ENCODE assay signal across 8 cellular contexts in the genomic region with DNA sequence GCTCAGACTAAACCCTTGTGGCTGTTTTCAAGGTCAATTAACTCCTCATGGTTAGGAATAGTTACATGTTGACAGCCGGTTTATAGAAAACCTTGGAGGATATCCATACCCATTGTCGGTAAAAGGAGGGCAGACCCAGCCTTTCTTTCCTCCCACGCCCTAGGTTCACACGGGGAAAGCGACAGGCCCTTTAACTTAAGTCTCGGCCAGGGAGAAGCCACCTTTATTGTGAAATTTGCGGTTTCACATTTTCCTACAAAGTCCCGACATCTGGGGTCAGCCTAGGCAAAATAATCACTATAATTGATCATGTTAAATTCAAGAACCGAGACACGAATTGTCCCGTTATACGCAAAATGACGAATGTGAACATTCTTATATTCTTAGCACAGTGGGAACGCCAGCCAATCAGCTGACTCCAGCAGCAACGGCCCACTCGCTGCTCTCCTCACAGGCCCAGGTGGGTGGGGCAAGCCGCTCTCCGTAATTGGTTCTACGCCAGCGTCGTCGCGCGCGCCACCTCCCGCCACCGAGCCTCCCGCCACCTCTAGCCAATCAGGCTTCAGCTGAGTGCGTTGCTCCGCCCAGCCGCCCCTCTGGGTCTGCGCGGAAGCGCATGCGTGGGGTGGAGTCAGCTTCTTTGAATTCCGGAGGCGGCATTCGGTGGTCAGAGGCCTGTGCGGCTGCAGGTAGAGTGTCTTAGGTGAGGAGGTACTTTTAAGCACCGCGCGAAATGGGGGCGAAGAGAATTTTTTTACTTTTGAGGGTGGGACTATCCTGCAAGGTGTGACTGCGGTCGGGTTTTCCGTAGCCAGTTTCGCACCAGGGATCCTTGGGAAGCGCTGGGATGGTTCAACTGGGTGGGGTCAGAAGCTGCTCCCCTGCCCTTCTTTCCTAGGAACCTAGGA. TPM values are rescaled to one million over a fixed set of nuclear protein-coding genes. Genes with fewer than 3 reads are reported as not detected.
DNase-seq lines count a peak whose midpoint lies in the region; ATAC-seq and TF ChIP-seq lines count a peak whose summit lies in the region.

A gene with protein sequence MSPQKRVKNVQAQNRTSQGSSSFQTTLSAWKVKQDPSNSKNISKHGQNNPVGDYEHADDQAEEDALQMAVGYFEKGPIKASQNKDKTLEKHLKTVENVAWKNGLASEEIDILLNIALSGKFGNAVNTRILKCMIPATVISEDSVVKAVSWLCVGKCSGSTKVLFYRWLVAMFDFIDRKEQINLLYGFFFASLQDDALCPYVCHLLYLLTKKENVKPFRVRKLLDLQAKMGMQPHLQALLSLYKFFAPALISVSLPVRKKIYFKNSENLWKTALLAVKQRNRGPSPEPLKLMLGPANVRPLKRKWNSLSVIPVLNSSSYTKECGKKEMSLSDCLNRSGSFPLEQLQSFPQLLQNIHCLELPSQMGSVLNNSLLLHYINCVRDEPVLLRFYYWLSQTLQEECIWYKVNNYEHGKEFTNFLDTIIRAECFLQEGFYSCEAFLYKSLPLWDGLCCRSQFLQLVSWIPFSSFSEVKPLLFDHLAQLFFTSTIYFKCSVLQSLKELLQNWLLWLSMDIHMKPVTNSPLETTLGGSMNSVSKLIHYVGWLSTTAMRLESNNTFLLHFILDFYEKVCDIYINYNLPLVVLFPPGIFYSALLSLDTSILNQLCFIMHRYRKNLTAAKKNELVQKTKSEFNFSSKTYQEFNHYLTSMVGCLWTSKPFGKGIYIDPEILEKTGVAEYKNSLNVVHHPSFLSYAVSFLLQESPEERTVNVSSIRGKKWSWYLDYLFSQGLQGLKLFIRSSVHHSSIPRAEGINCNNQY (plus strand): TSS at position 659 of the 908 bp plus-strand sequence. CDS start 2,867 bp downstream, outside the sequence.

- H4K20me1 ChIP-seq in PC-9 (ENCODE audit: insufficient read depth) = no peaks in the 10 kb centered on the region

- peaks cover 4% of the 10 kb centered on the region for H3K4me1 ChIP-seq in PC-9 (replicated peaks; ENCODE audit: insufficient read depth)
- no peaks in the 10 kb centered on the region for H3K4me1 ChIP-seq in mucosa of descending colon (ENCODE audit: low read depth)

- H3K4me3 ChIP-seq in PC-9 (peak within 1 kb of the TSS; percentile 59), epithelial cell of proximal tubule (ENCODE audit: low read depth, low read length) (peak within 1 kb of the TSS; percentile 70), mucosa of descending colon (no peak within 1 kb of the TSS)

- intact Hi-C loops in PC-9 (cut with micrococcal nuclease; ENCODE audit: unreplicated experiment) = loop anchor here (2.0 kb wide), 2 partner anchors 47 to 203 kb away; no protein-coding TSS in a partner anchor
- intact Hi-C loops in mucosa of descending colon (cut with DNase I, micrococcal nuclease) = no loop called here

- CTCF ChIA-PET in PC-9 (lab: Charles Lee) = no interaction called here

- no peaks in the 10 kb centered on the region for H3F3A ChIP-seq in PC-9 (ENCODE audit: insufficient read depth, low read depth)

- no peak within 1 kb of the TSS for H3K27ac ChIP-seq in PC-9

- TF ChIP-seq CTCF in PC-9 (conservative IDR thresholded peaks at IDR 0.05) (no peak), epithelial cell of proximal tubule (conservative IDR thresholded peaks at IDR 0.05; ENCODE audit: low read depth, low read length) (no peak), mucosa of descending colon (IDR thresholded peaks at IDR 0.05) (no peak)

- peaks cover 18% of the 10 kb centered on the region; the same call in 1 of the 2 replicates for H3K79me2 ChIP-seq in PC-9 (ENCODE audit: low read depth)

- H3K36me3 ChIP-seq in PC-9 (ENCODE audit: low read depth) (no peaks in the 10 kb centered on the region), mucosa of descending colon (ENCODE audit: low read depth) (no peaks in the 10 kb centered on the region)

- TSS peak; percentile 79 for BruUV-seq in PC-9 (replicated peaks; lab: Mats Ljungman, UMichigan)

- POLR2A ChIA-PET in PC-9 (lab: Charles Lee; ENCODE audit: unreplicated experiment) = interaction anchor here (0.6 to 0.8 kb wide), 4 partner anchors 12 to 376 kb away, joined by 3 to 6 read pairs (median 4); no protein-coding TSS in a partner anchor

- in situ Hi-C loops in KBM-7 (cut with MboI; ENCODE audit: low pct_unique_long_range_greater_than_20kb, low sequenced_read_pairs) = no loop called here

- no peaks in the 10 kb centered on the region for H3K27me3 ChIP-seq in PC-9 (ENCODE audit: insufficient read depth, low read depth)

- H3K4me2 ChIP-seq in PC-9 = peak within 1 kb of the TSS; percentile 80

- DNase-seq in DMS53 treated with DMSO at 0.1 percent for 48 hours (lab: John Stamatoyannopoulos, UW; ENCODE audit: unreplicated experiment) (peak; percentile 86), KBM-7 (peak; percentile 99), PC-9 (peak; percentile 87 to 96), epithelial cell of proximal tubule (ENCODE audit: low read depth) (peak; percentile 45), mucosa of descending colon (peak; percentile 92 to 96 (median 95))
- peak; percentile 93 for DNase-seq in activated T-cell treated with anti-CD3 and anti-CD28 coated beads, Interleukin-2, amount 50 U/mL, for 1 hour
- peak; percentile 77 to 82 for DNase-seq in stimulated activated CD8-positive, alpha-beta memory T cell treated with anti-CD3 and anti-CD28 coated beads, Interleukin-4, amount 100 ng/mL, for 1 hour (ENCODE audit: low read depth in 2 of 2, low spot score in 1 of 2)

- H3K9me3 ChIP-seq in PC-9 (ENCODE audit: insufficient read depth, low read depth) (no peaks in the 10 kb centered on the region), mucosa of descending colon (no peaks in the 10 kb centered on the region)

- no peaks in the 10 kb centered on the region for H3K9me2 ChIP-seq in PC-9 (ENCODE audit: insufficient read depth)

- peak; percentile 99 for ATAC-seq in GM21723 (IDR thresholded peaks at IDR 0.05; ENCODE audit: unreplicated experiment)
- ATAC-seq in mucosa of descending colon = peak; percentile 100

- H2AFZ ChIP-seq in PC-9 = peak within 1 kb of the TSS; percentile 79

RNA-seq across cellular contexts. Expression of the gene that starts here (rescaled TPM):
- total RNA-seq in PC-9 (2021) (18.0 and 26.1 TPM in 2 replicates), epithelial cell of proximal tubule (20.4 and 27.9 TPM in 2 replicates), mucosa of descending colon (1 to 10 TPM; 2.2 to 6.9 (median 2.8) TPM)

Comparison
In these comparisons a context has a peak if more than half of its experiments do, and no peak if none do; other contexts are left out.
1. DNase-seq: peak in every context shown above with its lines; median percentile 99 in KBM-7; 95 in mucosa of descending colon; 93 in activated T-cell treated with anti-CD3 and anti-CD28 coated beads, Interleukin-2, amount 50 U/mL, for 1 hour; 92 in PC-9; 86 in DMS53 treated with DMSO at 0.1 percent for 48 hours; 80 in stimulated activated CD8-positive, alpha-beta memory T cell treated with anti-CD3 and anti-CD28 coated beads, Interleukin-4, amount 100 ng/mL, for 1 hour; 45 in epithelial cell of proximal tubule.